In genomic region chr19:7645159-7645558, GRCh38 we compare ENCODE assay signal across 2 cellular contexts.
TF ChIP-seq lines count a peak whose summit lies in the region.

No MANE protein-coding gene starts in this region.

TF ChIP-seq in SK-N-SH, 30 proteins besides CTCF, POLR2A, EP300 and RAD21 (continued from another document):
- no peak for TF ChIP-seq RFX5 (IDR thresholded peaks at IDR 0.05; ENCODE audit: low read length)
- TF ChIP-seq MAX (IDR thresholded peaks at IDR 0.05; ENCODE audit: low read depth): no peak

TF ChIP-seq in SK-N-SH treated with all-trans-retinoic acid at 6 μM for 48 hours, 23 proteins besides CTCF, POLR2A, EP300 and RAD21 (continued from another document):
- no peak for TF ChIP-seq TSHZ2 (CRISPR knock-in tag; IDR thresholded peaks at IDR 0.05)
- TF ChIP-seq ZNF70 (CRISPR knock-in tag; IDR thresholded peaks at IDR 0.05): no peak
- no peak for TF ChIP-seq ZFP3 (CRISPR knock-in tag; IDR thresholded peaks at IDR 0.05)
- no peak for TF ChIP-seq BACH2 (CRISPR knock-in tag; IDR thresholded peaks at IDR 0.05; ENCODE audit: borderline replicate concordance)
- TF ChIP-seq CSRNP3 (CRISPR knock-in tag; IDR thresholded peaks at IDR 0.05): no peak
- TF ChIP-seq PPARA (CRISPR knock-in tag; IDR thresholded peaks at IDR 0.05; ENCODE audit: borderline replicate concordance): no peak
- no peak for TF ChIP-seq ZFP30 (CRISPR knock-in tag; IDR thresholded peaks at IDR 0.05)
- no peak for TF ChIP-seq OSR1 (CRISPR knock-in tag; IDR thresholded peaks at IDR 0.05)
- TF ChIP-seq TOX (CRISPR knock-in tag; IDR thresholded peaks at IDR 0.05; ENCODE audit: borderline replicate concordance): no peak
- no peak for TF ChIP-seq TCF4 (CRISPR knock-in tag; IDR thresholded peaks at IDR 0.05; ENCODE audit: borderline replicate concordance)
- no peak for TF ChIP-seq ZNF8 (CRISPR knock-in tag; IDR thresholded peaks at IDR 0.05)
- no peak for TF ChIP-seq ZC3H10 (CRISPR knock-in tag; IDR thresholded peaks at IDR 0.05)
- no peak for TF ChIP-seq ARNTL (CRISPR knock-in tag; IDR thresholded peaks at IDR 0.05; ENCODE audit: borderline replicate concordance, low read depth)
- TF ChIP-seq CREB5 (CRISPR knock-in tag; IDR thresholded peaks at IDR 0.05; ENCODE audit: low read depth): no peak
- TF ChIP-seq CSDC2 (CRISPR knock-in tag; IDR thresholded peaks at IDR 0.05): no peak
- no peak for TF ChIP-seq GLIS3 (CRISPR knock-in tag; IDR thresholded peaks at IDR 0.05)
